Comparison of ENCODE assay signal across 2 cellular contexts in genomic region chr2:7860693-7861092, GRCh38.
A peak's percentile ranks its signal among the peaks of the same experiment; 100 is the strongest.
TF ChIP-seq lines count a peak whose summit lies in the region.

No MANE protein-coding gene starts in this region.

TF ChIP-seq in IMR-90, 13 proteins besides CTCF, POLR2A, EP300 and RAD21 (continued from another document):
- no peak for TF ChIP-seq RCOR1 (IDR thresholded peaks at IDR 0.05; ENCODE audit: insufficient replicate concordance, low read length)
- no peak for TF ChIP-seq MAZ (IDR thresholded peaks at IDR 0.05; ENCODE audit: borderline replicate concordance, low read depth, low read length)
- TF ChIP-seq MAFK (IDR thresholded peaks at IDR 0.05; ENCODE audit: low read depth, low read length) = no peak
- no peak for TF ChIP-seq USF2 (IDR thresholded peaks at IDR 0.05; ENCODE audit: low read depth, low read length)
- no peak for TF ChIP-seq SMC3 (IDR thresholded peaks at IDR 0.05; ENCODE audit: low read depth, low read length)
- TF ChIP-seq RFX5 (IDR thresholded peaks at IDR 0.05; ENCODE audit: low read depth, low read length) = no peak
- TF ChIP-seq MXI1 (IDR thresholded peaks at IDR 0.05; ENCODE audit: borderline replicate concordance, low read depth, low read length) = no peak
- TF ChIP-seq CHD1 (IDR thresholded peaks at IDR 0.05; ENCODE audit: low read depth, low read length) = no peak
- TF ChIP-seq CEBPB (IDR thresholded peaks at IDR 0.05; ENCODE audit: low read depth, low read length) = no peak
- no peak for TF ChIP-seq ELK1 (IDR thresholded peaks at IDR 0.05; ENCODE audit: borderline replicate concordance, low read depth, low read length)
- TF ChIP-seq BHLHE40 (IDR thresholded peaks at IDR 0.05; ENCODE audit: low read depth, low read length) = no peak
- TF ChIP-seq FOS (IDR thresholded peaks at IDR 0.05; ENCODE audit: low read depth, low read length) = no peak
TF ChIP-seq in IMR-90: peak in this region for 0.

TF ChIP-seq in GM12878, 131 proteins besides CTCF, POLR2A, EP300 and RAD21 (continued from another document):
- TF ChIP-seq ZNF217 (IDR thresholded peaks at IDR 0.05) (0 out of 2 replicates have a peak, but pooled peaks have one; percentile 31), FOS (IDR thresholded peaks at IDR 0.05; ENCODE audit: borderline replicate concordance, extremely low read depth, insufficient read length) (no peak), CUX1 (IDR thresholded peaks at IDR 0.05; ENCODE audit: insufficient replicate concordance, low read depth, low read length) (no peak)
TF ChIP-seq in GM12878: peak in this region for 2.
